Comparison of ENCODE assay signal across 23 cellular contexts in genomic region chr5:77390222-77390621, GRCh38.
"Had no signal": no experiment of that assay in that cellular context is flagged by ENCODE, and none has a peak within 500 bp of the region (broad histone marks: within the 10 kb centered on the region; RNA-seq: fewer than 3 reads in every experiment).

No MANE protein-coding gene starts in this region.

- H3K27ac ChIP-seq: adrenal gland, KMS-11 had no signal

- H3K9me3 ChIP-seq: adrenal gland had no signal

- DNase-seq: activated CD4-positive, alpha-beta memory T cell treated with anti-CD3 and anti-CD28 coated beads for 36 hours; activated CD4-positive, alpha-beta T cell treated with anti-CD3 and anti-CD28 coated beads for 1 hour; activated CD4-positive, alpha-beta T cell treated with anti-CD3 and anti-CD28 coated beads, Interleukin-2, amount 10 ng/mL, durations not matched to agents 24 days and 14 days; activated CD8-positive, alpha-beta memory T cell treated with anti-CD3 and anti-CD28 coated beads for 24 hours; activated gamma-delta T cell; activated naive CD4-positive, alpha-beta T cell treated with anti-CD3 and anti-CD28 coated beads for 36 hours; activated naive CD8-positive, alpha-beta T cell treated with anti-CD3 and anti-CD28 coated beads for 36 hours; activated T-cell treated with anti-CD3 and anti-CD28 coated beads, Interleukin-2, amount 50 U/mL, for 4 hours; adrenal gland; NCI-H1092; NCI-H1417; NCI-H1930; NCI-H2171; NCI-H345; NCI-H510A; NCI-H526 treated with DMSO at 0.1 percent for 48 hours; NCI-H82; SIG-M5; T-helper 17 cell; T-helper 9 cell had no signal

- H3K27me3 ChIP-seq: adrenal gland had no signal

- H3K4me2 ChIP-seq: KMS-11 had no signal

- H3K9ac ChIP-seq: KMS-11 had no signal

- H3K4me1 ChIP-seq: adrenal gland had no signal

- H3K36me3 ChIP-seq: adrenal gland had no signal

- ATAC-seq: activated T-cell treated with anti-CD3 and anti-CD28 coated beads, Interleukin-2, amount 50 U/mL, for 4 hours; activated T-helper 17 cell treated with anti-CD3 and anti-CD28 coated beads, Interleukin-2, amount 50 U/mL, for 72 hours; T-helper 17 cell; WTC11 had no signal

- H3K4me3 ChIP-seq: adrenal gland had no signal
